Comparison of ENCODE assay signal across 8 cellular contexts in the genomic region with DNA sequence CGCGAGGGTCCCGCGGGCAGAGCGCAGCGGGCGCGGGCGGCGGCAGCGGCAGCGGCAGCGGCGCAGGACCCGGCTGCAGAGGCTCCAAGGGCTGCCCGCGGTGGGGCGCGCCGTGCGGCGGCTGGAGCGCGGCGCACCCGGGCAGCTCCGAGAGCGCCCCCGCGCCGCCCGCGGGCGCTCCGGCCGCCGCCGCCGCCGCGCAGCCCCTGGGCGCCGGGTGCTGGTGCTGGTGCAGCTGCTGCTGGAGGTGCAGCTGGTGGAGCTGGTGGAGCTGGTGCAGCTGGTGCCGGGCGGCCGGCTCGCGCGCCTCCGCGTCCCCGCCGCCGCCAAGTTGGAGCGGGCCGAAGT. TPM values are rescaled to one million over a fixed set of nuclear protein-coding genes. Genes with fewer than 3 reads are reported as not detected.
A peak's percentile ranks its signal among the peaks of the same experiment; 100 is the strongest.
DNase-seq lines count a peak whose midpoint lies in the region; ATAC-seq, FAIRE-seq and TF ChIP-seq lines count a peak whose summit lies in the region.

No MANE protein-coding gene starts in this region.

- FAIRE-seq in H54 (lab: Jason Lieb, UNC), result no peak

- DNase-seq in ascending aorta (ENCODE audit: low spot score in 2 of 2) (no peak), lower lobe of right lung (no peak), upper lobe of right lung (no peak), EL (no peak), H54 (ENCODE audit: insufficient read length, low spot score) (no peak)

- H3K27ac ChIP-seq in C4-2B (peak overlapping the region; percentile 64), ascending aorta (peak overlapping the region; percentile 74 to 100), lower lobe of right lung (peak overlapping the region; percentile 84), upper lobe of right lung (peak overlapping the region; percentile 77)

- no peak for TF ChIP-seq POLR2A in H54 (IDR thresholded peaks at IDR 0.05; ENCODE audit: low read depth, low read length)

- H3K27me3 ChIP-seq in ascending aorta, result no peaks in the 10 kb centered on the region
- H3K27me3 ChIP-seq in lower lobe of right lung (ENCODE audit: low read depth), result no peaks in the 10 kb centered on the region
- H3K27me3 ChIP-seq in upper lobe of right lung, result no peaks in the 10 kb centered on the region

- ATAC-seq in GM19328 (IDR thresholded peaks at IDR 0.05; ENCODE audit: unreplicated experiment) (peak; percentile 6), HG03520 (IDR thresholded peaks at IDR 0.05; ENCODE audit: unreplicated experiment) (peak; percentile 14), lower lobe of right lung (no peak), upper lobe of right lung (no peak)

- H3K9me3 ChIP-seq in ascending aorta (no peaks in the 10 kb centered on the region), lower lobe of right lung (no peaks in the 10 kb centered on the region), upper lobe of right lung (no peaks in the 10 kb centered on the region)

- intact Hi-C loops in ascending aorta (cut with DNase I) (loop anchor here (2.0 to 5.0 kb wide), 5 partner anchors 140 to 450 kb away; partner anchors contain the start of gene NTMT1), lower lobe of right lung (cut with DNase I) (no loop called here), upper lobe of right lung (cut with DNase I) (no loop called here)

- H3K4me1 ChIP-seq in ascending aorta (peaks cover 12 to 22% of the 10 kb centered on the region in 2 donors), lower lobe of right lung (peaks cover 21% of the 10 kb centered on the region), upper lobe of right lung (peaks cover 21% of the 10 kb centered on the region)

- H3K4me3 ChIP-seq in ascending aorta, result peak overlapping the region; percentile 81 to 100
- peak overlapping the region; percentile 87 for H3K4me3 ChIP-seq in lower lobe of right lung
- H3K4me3 ChIP-seq in upper lobe of right lung, result peak overlapping the region; percentile 83

- no peaks in the 10 kb centered on the region for H3K36me3 ChIP-seq in ascending aorta
- no peaks in the 10 kb centered on the region for H3K36me3 ChIP-seq in lower lobe of right lung
- H3K36me3 ChIP-seq in upper lobe of right lung, result no peaks in the 10 kb centered on the region

- TF ChIP-seq CTCF in C4-2B (conservative IDR thresholded peaks at IDR 0.05), result peak; percentile 24; the same call in 1 of the 2 replicates
- no peak for TF ChIP-seq CTCF in ascending aorta (IDR thresholded peaks at IDR 0.05)
- no peak for TF ChIP-seq CTCF in lower lobe of right lung (IDR thresholded peaks at IDR 0.05)
- no peak for TF ChIP-seq CTCF in upper lobe of right lung (IDR thresholded peaks at IDR 0.05)

RNA-seq across cellular contexts. Expression of gene IER5L, which starts 0.6 kb away (rescaled TPM):
- total RNA-seq in ascending aorta (86.1 TPM), lower lobe of right lung (8.7 TPM), upper lobe of right lung (9.6 TPM)

Comparison
In these comparisons a context has a peak if more than half of its experiments do, and no peak if none do; other contexts are left out.
1. ATAC-seq: peak in GM19328 (single experiment) and HG03520 (single experiment); none in lower lobe of right lung (0 of 2) and upper lobe of right lung (single experiment).
2. Peak in every context shown above with its lines, with median percentiles within 50 percentile points of each other: H3K27ac ChIP-seq and H3K4me3 ChIP-seq.